8 cellular contexts compared by ENCODE assay signal in genomic region chr15:49235446-49236207, GRCh38.
DNase-seq lines count a peak whose midpoint lies in the region; ATAC-seq, FAIRE-seq and TF ChIP-seq lines count a peak whose summit lies in the region.

No MANE protein-coding gene starts in this region.

- peak; percentile 78 to 82 for TF ChIP-seq RAD21 in A549 (conservative IDR thresholded peaks at IDR 0.05 in 1 of 2, IDR thresholded peaks at IDR 0.05 in 1 of 2)

- peak in 1 of 2 experiments; percentile 56 for DNase-seq in A549 (ENCODE audit: low read depth in 1 of 2, low spot score in 1 of 2)
- peak; percentile 62 for DNase-seq in NCI-H1436 (lab: John Stamatoyannopoulos, UW)
- peak; percentile 55 for DNase-seq in T1000 (lab: John Stamatoyannopoulos, UW)
- peak; percentile 91 to 92 for DNase-seq in cardiac fibroblast (ENCODE audit: low read depth in 2 of 2)
- peak in 1 of 2 donors; percentile 25 for DNase-seq in left colon
- DNase-seq in stimulated activated CD4-positive, alpha-beta T cell treated with anti-CD3 and anti-CD28 coated beads, Interleukin-4, amount 100 ng/mL, for 4 hours: peak; percentile 6 to 24

- H3K27ac ChIP-seq in A549: peak overlapping the region in 1 of 2 experiments; percentile 50; a peak in 2 of 6 replicates

- TF ChIP-seq POLR2A in A549 (IDR thresholded peaks at IDR 0.05; ENCODE audit: low read length): no peak

- no peak for TF ChIP-seq EP300 in A549 (IDR thresholded peaks at IDR 0.05)

- ATAC-seq in A549 (peak in 1 of 2 experiments; percentile 85; a peak in 3 of 6 replicates), HG02642 (IDR thresholded peaks at IDR 0.05; ENCODE audit: poor library complexity, unreplicated experiment) (peak; percentile 89), left colon (peak; percentile 80)

- no peaks in the 10 kb centered on the region for H3K9me3 ChIP-seq in A549

- H3K4me3 ChIP-seq in A549 (no peak overlapping the region), cardiac fibroblast (replicated peaks in 1 of 2; ENCODE audit: low read depth in 2 of 2, low read length in 2 of 2) (no peak overlapping the region)

- intact Hi-C loops in left colon (cut with DNase I, micrococcal nuclease): loop anchor here in 1 of 2 donors (5.0 to 10.0 kb wide), 4 partner anchors 187 to 912 kb away; partner anchors contain the start of gene FGF7

- H3K4me2 ChIP-seq in A549: no peak overlapping the region

- H3K4me1 ChIP-seq in A549: peaks cover 9% of the 10 kb centered on the region

- POLR2A ChIA-PET in A549 (lab: Yijun Ruan, JAX): interaction anchor here (0.5 to 1.0 kb wide), 2 partner anchors 816 to 931 kb away, joined by 3 read pairs; no protein-coding TSS in a partner anchor

- CTCF ChIA-PET in A549 (lab: Yijun Ruan, JAX): interaction anchor here (0.5 to 3.3 kb wide), 25 partner anchors 10 to 1080 kb away, joined by 3 to 41 read pairs (median 5); no protein-coding TSS in a partner anchor

- FAIRE-seq in A549 (lab: Jason Lieb, UNC): no peak

- TF ChIP-seq CTCF in A549 (IDR thresholded peaks at IDR 0.05) (peak; percentile 67), GM12872 (IDR thresholded peaks at IDR 0.05; ENCODE audit: insufficient read depth, low read depth, low read length) (peak; percentile 72), cardiac fibroblast (IDR thresholded peaks at IDR 0.05; ENCODE audit: low read depth, low read length) (peak; percentile 69)

- 47% methylated on average over 3 of the region's 3 CpGs for WGBS in A549 (ENCODE audit: missing lambda C conversion rate)

TF ChIP-seq in A549, 52 proteins besides CTCF, POLR2A, EP300 and RAD21:
- TF ChIP-seq SMC3 (IDR thresholded peaks at IDR 0.05): peak; percentile 70
- TF ChIP-seq JUNB (IDR thresholded peaks at IDR 0.05): no peak
